22 cellular contexts compared by ENCODE assay signal in the genomic region with DNA sequence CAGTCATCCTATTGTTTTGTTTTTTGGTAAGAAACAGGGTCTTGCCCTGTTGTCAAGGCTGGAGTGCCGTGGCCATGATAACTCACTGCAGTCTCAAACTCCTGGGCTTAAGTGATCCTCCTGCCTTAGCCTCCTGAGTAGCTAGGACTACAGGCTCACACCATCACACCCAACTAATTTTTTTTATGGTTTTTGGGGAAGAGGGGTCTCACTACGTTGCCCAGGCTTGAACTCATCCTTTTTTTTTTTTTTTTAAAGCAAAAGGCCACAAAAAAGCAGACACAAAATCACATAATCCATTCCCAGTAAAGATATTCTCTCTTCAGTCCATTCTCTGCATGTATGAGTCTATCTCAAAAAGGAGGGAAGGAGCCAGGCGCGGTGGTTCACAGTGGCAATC. TPM values are rescaled to one million over a fixed set of nuclear protein-coding genes. Genes with fewer than 3 reads are reported as not detected.
DNase-seq lines count a peak whose midpoint lies in the region; ATAC-seq, FAIRE-seq and TF ChIP-seq lines count a peak whose summit lies in the region.
"Had no signal": no experiment of that assay in that cellular context is flagged by ENCODE, and none has a peak within 500 bp of the region (broad histone marks: within the 10 kb centered on the region; RNA-seq: fewer than 3 reads in every experiment).

No MANE protein-coding gene starts in this region.

- H2AFZ ChIP-seq in K562 (ENCODE audit: low read depth, low read length), result no peak overlapping the region
- H2AFZ ChIP-seq: GM23248 had no signal

- H3K27ac ChIP-seq in HEK293 (ENCODE audit: extremely low read depth, low read depth, low read length) (no peak overlapping the region), K562 (ENCODE audit: extremely low read depth, low read depth, low read length) (no peak overlapping the region), thyroid gland (peak overlapping the region in 2 of 3 donors; percentile 29 to 72)
- H3K27ac ChIP-seq: C4-2B, GM23248 had no signal

- H3K36me3 ChIP-seq in HEK293 (ENCODE audit: control insufficient read depth in 2 of 2, insufficient read depth in 1 of 2, low read length in 2 of 2), result peaks cover 4 to 5% of the 10 kb centered on the region in 2 experiments; a peak in 2 of 3 replicates
- peaks cover 18% of the 10 kb centered on the region; the same call in 2 of the 3 replicates for H3K36me3 ChIP-seq in K562 (ENCODE audit: control insufficient read depth, insufficient read depth, low read length)
- no peaks in the 10 kb centered on the region for H3K36me3 ChIP-seq in thyroid gland

- peaks cover 9 to 27% of the 10 kb centered on the region in 2 donors for H3K36me3 Mint-ChIP-seq in CD14-positive monocyte

- TF ChIP-seq CTCF in CD14-positive monocyte (IDR thresholded peaks at IDR 0.05) (no peak), HEK293 (tag by site-specific recombination; IDR thresholded peaks at IDR 0.05) (no peak), K562 (IDR thresholded peaks at IDR 0.05 in 2 of 3, conservative IDR thresholded peaks at IDR 0.05 in 1 of 3; ENCODE audit: insufficient read depth in 2 of 3, low read depth in 1 of 3, low read length in 3 of 3) (no peak), thyroid gland (IDR thresholded peaks at IDR 0.05) (no peak)

- TF ChIP-seq EP300 in K562 (IDR thresholded peaks at IDR 0.05; ENCODE audit: low read length), result no peak

- intact Hi-C loops in CD14-positive monocyte (cut with micrococcal nuclease), result loop anchor here in 1 of 2 donors (10.0 kb wide), 1 partner anchor 50 kb away; no protein-coding TSS in a partner anchor
- intact Hi-C loops in K562 (cut with micrococcal nuclease), result no loop called here
- intact Hi-C loops in thyroid gland (cut with DNase I), result no loop called here

- WGBS in K562 (ENCODE audit: insufficient coverage, low coverage, missing lambda C conversion rate), result 68% methylated on average over 3 of the region's 4 CpGs
- 89 to 93% methylated on average over 4 of the region's 4 CpGs for WGBS in thyroid gland, 2 donors

- H3K4me3 Mint-ChIP-seq in CD14-positive monocyte, result no peak overlapping the region
- H3K4me3 Mint-ChIP-seq: CD8-positive, alpha-beta T cell; HFFc6 had no signal

- H3K27ac Mint-ChIP-seq in CD14-positive monocyte, result peak overlapping the region in 5 of 7 donors; percentile 22 to 58 (median 48)
- H3K27ac Mint-ChIP-seq: CD8-positive, alpha-beta T cell; HFFc6; IgD-negative memory B cell had no signal

- peaks cover 98% of the 10 kb centered on the region for H3K79me2 ChIP-seq in K562 (ENCODE audit: control insufficient read depth, insufficient read depth, low read length)

- TF ChIP-seq POLR2A in K562 (conservative IDR thresholded peaks at IDR 0.05), result no peak
- TF ChIP-seq POLR2A in thyroid gland (IDR thresholded peaks at IDR 0.05), result no peak

- no peaks in the 10 kb centered on the region for H3K27me3 Mint-ChIP-seq in CD14-positive monocyte (ENCODE audit: low read depth in 3 of 3)

- H3K4me3 ChIP-seq in HEK293 (ENCODE audit: low read depth, low read length) (no peak overlapping the region), K562 (no peak overlapping the region), thyroid gland (replicated peaks in 1 of 3) (no peak overlapping the region)
- H3K4me3 ChIP-seq: GM23248 had no signal

- CTCF ChIA-PET in HEK293 (lab: Yijun Ruan, JAX) (interaction anchor here (0.6 to 0.7 kb wide), 2 partner anchors 58 to 109 kb away, joined by 3 to 6 read pairs; no protein-coding TSS in a partner anchor), K562 (lab: Yijun Ruan, JAX; ENCODE audit: low intra/inter-chr PET ratio) (no interaction called here)

- TF ChIP-seq RAD21 in K562 (CRISPR knock-in tag; conservative IDR thresholded peaks at IDR 0.05 in 1 of 2, IDR thresholded peaks at IDR 0.05 in 1 of 2), result no peak

- peaks cover 60% of the 10 kb centered on the region for H3K4me1 Mint-ChIP-seq in CD14-positive monocyte

- H3K27me3 ChIP-seq in K562 (ENCODE audit: control insufficient read depth in 2 of 2, insufficient read depth in 2 of 2, low read length in 2 of 2) (no peaks in the 10 kb centered on the region), thyroid gland (no peaks in the 10 kb centered on the region)
- H3K27me3 ChIP-seq: BE2C had no signal

- no TSS peak for BruUV-seq in K562 (replicated peaks; lab: Mats Ljungman, UMichigan)

- H4K20me1 ChIP-seq in K562 (replicated peaks; ENCODE audit: control insufficient read depth, insufficient read depth, low read length), result peaks cover 21% of the 10 kb centered on the region; the same call in 1 of the 2 replicates

- ATAC-seq in K562 (no peak), GM21360 (IDR thresholded peaks at IDR 0.05; ENCODE audit: unreplicated experiment) (no peak), GM21786 (IDR thresholded peaks at IDR 0.05; ENCODE audit: unreplicated experiment) (no peak)
- ATAC-seq: CD8-positive, alpha-beta T cell had no signal

- H3K9me3 ChIP-seq in HEK293 (ENCODE audit: control insufficient read depth, insufficient read depth, low read depth, low read length) (no peaks in the 10 kb centered on the region), K562 (replicated peaks; ENCODE audit: control insufficient read depth, insufficient read depth, low read depth, low read length) (no peaks in the 10 kb centered on the region), thyroid gland (no peaks in the 10 kb centered on the region)
- H3K9me3 ChIP-seq: BE2C had no signal

- no peak overlapping the region for H3K9ac ChIP-seq in K562 (ENCODE audit: insufficient read depth in 1 of 2, low read depth in 2 of 2, low read length in 2 of 2)
- H3K9ac ChIP-seq: GM23248 had no signal

- H3K9me1 ChIP-seq in K562 (ENCODE audit: control insufficient read depth, insufficient read depth, low read length), result no peaks in the 10 kb centered on the region

- H3K4me1 ChIP-seq in HEK293 (ENCODE audit: control insufficient read depth, insufficient read depth, low read length), result peaks cover 14% of the 10 kb centered on the region
- H3K4me1 ChIP-seq in K562 (replicated peaks in 1 of 2; ENCODE audit: control insufficient read depth in 2 of 2, insufficient read depth in 2 of 2, low read length in 2 of 2), result peaks cover 13 to 14% of the 10 kb centered on the region in 2 experiments; a peak in 4 of 5 replicates
- peaks cover 58 to 70% of the 10 kb centered on the region in 2 donors for H3K4me1 ChIP-seq in thyroid gland

- H3K9me3 Mint-ChIP-seq in CD14-positive monocyte, result no peaks in the 10 kb centered on the region
- H3K9me3 Mint-ChIP-seq: CD8-positive, alpha-beta T cell; HFFc6; IgD-negative memory B cell had no signal

- POLR2A ChIA-PET in HEK293 (lab: Yijun Ruan, JAX), result no interaction called here
- POLR2A ChIA-PET in K562 (lab: Yijun Ruan, JAX), result interaction anchor here (0.7 to 1.2 kb wide), 3 partner anchors 9 to 13 kb away, joined by 3 to 4 read pairs (median 4); no protein-coding TSS in a partner anchor

- in situ Hi-C loops in K562 (cut with MboI), result no loop called here

- H3K4me2 ChIP-seq in K562 (ENCODE audit: insufficient read depth, low read length), result no peak overlapping the region

- FAIRE-seq in K562 (lab: Jason Lieb, UNC), result no peak
- FAIRE-seq: A204.1, H54, HTR-8/SVneo had no signal

- no peak for DNase-seq in CD14-positive monocyte (ENCODE audit: low spot score)
- no peak for DNase-seq in K562 (ENCODE audit: extremely low read depth in 1 of 4, low spot score in 3 of 4)
- DNase-seq in thyroid gland, result no peak
- no peak for DNase-seq in stimulated activated CD4-positive, alpha-beta T cell treated with anti-CD3 and anti-CD28 coated beads, Interleukin-4, amount 100 ng/mL, for 4 hours
- DNase-seq: ACHN; BE2C; Calu3; CD8-positive, alpha-beta T cell; DMS79 treated with DMSO at 0.1 percent for 48 hours; GF-D8; GM23248; HCEC 1CT; HFFc6; KG1 had no signal

RNA-seq across cellular contexts. Expression of a gene that starts 5.5 kb away (rescaled TPM):
- polyA plus RNA-seq in CD14-positive monocyte (1 to 10 TPM; 4.9 to 8.5 TPM), K562 (2011; rRNA removed) (62.1 and 65.8 TPM in 2 replicates), K562 (2014; fragmentation: Illumina TruSeq; extraction: Trizol) (58.2 and 59.8 TPM in 2 replicates), K562 (2014; fragmentation: Nextera tagmentation; extraction: Ambion mirVana) (10 to 100 TPM; 12.2 to 15.2 TPM), K562 (2014; rRNA removed) (34.8 and 42.7 TPM in 2 replicates)
- 145 and 406 TPM in 2 replicates for total RNA-seq in K562 (2011; cell fraction: chromatin; rRNA removed; ENCODE audit: low replicate concordance)
- 54.2 and 98.0 TPM in 2 replicates for total RNA-seq in K562 (2011; cell fraction: nucleolus; rRNA removed)
- 135 and 220 TPM in 2 replicates for total RNA-seq in K562 (2011; cell fraction: nucleoplasm; rRNA removed)
- total RNA-seq in K562 (2014; rRNA removed) (41.8 and 53.8 TPM in 2 replicates), K562 (2014; rRNA removed; fragmentation: Illumina TruSeq; extraction: Trizol) (87.8 and 101 TPM in 2 replicates), K562 (2015; rRNA removed; fragmentation: Illumina TruSeq; extraction: Trizol) (79.7 and 99.2 TPM in 2 replicates), K562 (2021) (61.5 and 65.1 TPM in 2 replicates), thyroid gland (100 to 1,000 TPM; 117 to 240 (median 154) TPM)
- 12.8 and 27.7 TPM in 2 replicates for polyA plus RNA-seq in K562 (2011; cell fraction: cytosol; rRNA removed)
- polyA plus RNA-seq in K562 (2011; cell fraction: nucleus; rRNA removed), result 98.3 and 139 TPM in 2 replicates
- 54.2 and 56.4 TPM in 2 replicates for polyA plus RNA-seq in K562 (2012)
- polyA minus RNA-seq in K562 (2011; rRNA and poly(A)+ RNA removed), result 152 and 201 TPM in 2 replicates
- 40.0 and 51.0 TPM in 2 replicates for polyA minus RNA-seq in K562 (2011; cell fraction: cytosol; rRNA and poly(A)+ RNA removed)
- 66.4 and 137 TPM in 2 replicates for polyA minus RNA-seq in K562 (2011; cell fraction: nucleus; rRNA and poly(A)+ RNA removed)

RNA-seq across cellular contexts. Expression of a gene that starts 38.2 kb away (rescaled TPM):
- polyA plus RNA-seq in CD14-positive monocyte, result 10 to 100 TPM; 20.8 to 51.4 TPM
- total RNA-seq in K562 (2011; cell fraction: chromatin; rRNA removed; ENCODE audit: low replicate concordance), result 89.8 and 104 TPM in 2 replicates
- total RNA-seq in K562 (2011; cell fraction: nucleolus; rRNA removed), result 98.7 and 106 TPM in 2 replicates
- 131 and 159 TPM in 2 replicates for total RNA-seq in K562 (2011; cell fraction: nucleoplasm; rRNA removed)
- total RNA-seq in K562 (2014; rRNA removed), result 478 and 508 TPM in 2 replicates
- total RNA-seq in K562 (2014; rRNA removed; fragmentation: Illumina TruSeq; extraction: Trizol), result 502 and 525 TPM in 2 replicates
- total RNA-seq in K562 (2015; rRNA removed; fragmentation: Illumina TruSeq; extraction: Trizol), result 436 and 449 TPM in 2 replicates
- 479 and 509 TPM in 2 replicates for total RNA-seq in K562 (2021)
- 571 and 796 TPM in 2 replicates for polyA plus RNA-seq in K562 (2011; rRNA removed)
- 606 and 672 TPM in 2 replicates for polyA plus RNA-seq in K562 (2011; cell fraction: cytosol; rRNA removed)
- 154 and 260 TPM in 2 replicates for polyA plus RNA-seq in K562 (2011; cell fraction: nucleus; rRNA removed)
- polyA plus RNA-seq in K562 (2012), result 169 and 564 TPM in 2 replicates
- polyA plus RNA-seq in K562 (2014; fragmentation: Illumina TruSeq; extraction: Trizol), result 598 and 604 TPM in 2 replicates
- 1,000 to 10,000 TPM; 1,450 to 1,588 TPM for polyA plus RNA-seq in K562 (2014; fragmentation: Nextera tagmentation; extraction: Ambion mirVana)
- 670 and 766 TPM in 2 replicates for polyA plus RNA-seq in K562 (2014; rRNA removed)
- polyA minus RNA-seq in K562 (2011; rRNA and poly(A)+ RNA removed), result 333 and 372 TPM in 2 replicates
- polyA minus RNA-seq in K562 (2011; cell fraction: cytosol; rRNA and poly(A)+ RNA removed), result 67.9 and 75.3 TPM in 2 replicates
- 30.3 and 41.3 TPM in 2 replicates for polyA minus RNA-seq in K562 (2011; cell fraction: nucleus; rRNA and poly(A)+ RNA removed)
- total RNA-seq in thyroid gland, result 10 to 100 TPM; 28.5 to 50.9 (median 38.5) TPM

RNA-seq across cellular contexts. Expression of a gene that starts 51.0 kb away (rescaled TPM):
- 100 to 1,000 TPM; 259 to 307 TPM for polyA plus RNA-seq in CD14-positive monocyte
- total RNA-seq in K562 (2011; cell fraction: chromatin; rRNA removed; ENCODE audit: low replicate concordance), result 64.0 and 91.2 TPM in 2 replicates
- 177 and 196 TPM in 2 replicates for total RNA-seq in K562 (2011; cell fraction: nucleolus; rRNA removed)
- total RNA-seq in K562 (2011; cell fraction: nucleoplasm; rRNA removed), result 176 and 374 TPM in 2 replicates
- 1,010 and 1,072 TPM in 2 replicates for total RNA-seq in K562 (2014; rRNA removed)
- total RNA-seq in K562 (2014; rRNA removed; fragmentation: Illumina TruSeq; extraction: Trizol), result 763 and 827 TPM in 2 replicates
- 783 and 790 TPM in 2 replicates for total RNA-seq in K562 (2015; rRNA removed; fragmentation: Illumina TruSeq; extraction: Trizol)
- total RNA-seq in K562 (2021), result 1,055 and 1,182 TPM in 2 replicates
- 1,026 and 1,088 TPM in 2 replicates for polyA plus RNA-seq in K562 (2011; rRNA removed)
- polyA plus RNA-seq in K562 (2011; cell fraction: cytosol; rRNA removed), result 921 and 948 TPM in 2 replicates
- polyA plus RNA-seq in K562 (2011; cell fraction: nucleus; rRNA removed), result 355 and 443 TPM in 2 replicates
- 987 and 1,336 TPM in 2 replicates for polyA plus RNA-seq in K562 (2012)
- 723 and 886 TPM in 2 replicates for polyA plus RNA-seq in K562 (2014; fragmentation: Illumina TruSeq; extraction: Trizol)
- polyA plus RNA-seq in K562 (2014; fragmentation: Nextera tagmentation; extraction: Ambion mirVana), result 100 to 1,000 TPM; 684 to 924 TPM
- 1,202 and 1,445 TPM in 2 replicates for polyA plus RNA-seq in K562 (2014; rRNA removed)
- 346 and 369 TPM in 2 replicates for polyA minus RNA-seq in K562 (2011; rRNA and poly(A)+ RNA removed)
- polyA minus RNA-seq in K562 (2011; cell fraction: cytosol; rRNA and poly(A)+ RNA removed), result 154 and 166 TPM in 2 replicates
- 61.1 and 93.0 TPM in 2 replicates for polyA minus RNA-seq in K562 (2011; cell fraction: nucleus; rRNA and poly(A)+ RNA removed)
- total RNA-seq in thyroid gland, result 100 to 1,000 TPM; 202 to 486 (median 387) TPM

Comparison
In these comparisons a context has a peak if more than half of its experiments do, and no peak if none do; other contexts are left out.
1. H3K27ac ChIP-seq: peak in thyroid gland (2 of 3); none in HEK293 (single experiment) and K562 (single experiment).